8 cellular contexts compared by ENCODE assay signal in the genomic region with DNA sequence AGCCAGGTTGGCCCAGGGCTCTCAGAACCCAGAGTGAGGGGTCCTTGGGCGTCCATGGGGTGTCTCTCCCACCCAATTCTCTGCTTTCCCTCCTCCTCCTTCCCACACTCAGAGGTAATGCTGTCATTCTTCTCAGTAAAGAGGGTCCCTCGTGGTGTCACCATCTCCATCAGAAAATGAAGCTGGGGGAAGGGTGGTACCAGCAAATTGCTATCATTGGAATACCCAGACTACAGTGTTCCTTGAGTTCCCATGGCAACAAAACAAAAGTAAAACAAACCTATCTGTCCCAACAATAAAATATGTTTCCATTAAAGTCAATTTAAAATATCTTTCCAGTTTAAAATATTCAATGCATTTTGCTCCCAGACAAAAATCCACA.
DNase-seq lines count a peak whose midpoint lies in the region; ATAC-seq and TF ChIP-seq lines count a peak whose summit lies in the region.

No MANE protein-coding gene starts in this region.

- H3K4me1 Mint-ChIP-seq in activated B cell treated with CpG ODN at 0.5 μM for 24 hours (peaks cover 86% of the 10 kb centered on the region), WTC11 (no peaks in the 10 kb centered on the region)

- TF ChIP-seq POLR2A in spleen (IDR thresholded peaks at IDR 0.05) = no peak

- no peaks in the 10 kb centered on the region for H3K9me3 ChIP-seq in spleen

- 19 to 34% (median 27%) methylated on average over 2 of the region's 2 CpGs for WGBS in spleen, 5 donors

- POLR2A ChIA-PET in activated B cell treated with CpG ODN at 0.5 μM for 24 hours (lab: Charles Lee) = interaction anchor here (0.6 to 5.5 kb wide), 18 partner anchors 9 to 187 kb away, joined by 3 to 56 read pairs (median 6); partner anchors contain the start of gene ARID5B
- POLR2A ChIA-PET in WTC11 (lab: Charles Lee) = interaction anchor here (0.6 kb wide), 1 partner anchor 57 kb away, joined by 3 read pairs; no protein-coding TSS in a partner anchor

- TF ChIP-seq CTCF in activated B cell treated with CpG ODN at 0.5 μM for 24 hours (IDR thresholded peaks at IDR 0.05) = no peak
- TF ChIP-seq CTCF in spleen (IDR thresholded peaks at IDR 0.05 in 8 of 11, conservative IDR thresholded peaks at IDR 0.05 in 3 of 11) = no peak
- TF ChIP-seq CTCF in WTC11 (IDR thresholded peaks at IDR 0.05) = no peak

- peaks cover 4 to 55% (median 19%) of the 10 kb centered on the region in 6 donors for H3K36me3 ChIP-seq in spleen

- ATAC-seq in activated B cell treated with CpG ODN at 0.5 μM for 24 hours (ENCODE audit: low read depth) = no peak
- ATAC-seq in Right ventricle myocardium superior (ENCODE audit: poor library complexity) = peak; percentile 81
- ATAC-seq in GM21381 (IDR thresholded peaks at IDR 0.05; ENCODE audit: unreplicated experiment) = no peak
- ATAC-seq in WTC11 = no peak

- H3K27ac ChIP-seq in spleen = peak overlapping the region; percentile 57 to 89 (median 82)

- CTCF ChIA-PET in activated B cell treated with CpG ODN at 0.5 μM for 24 hours (lab: Charles Lee) = interaction anchor here (1.3 to 2.8 kb wide), 4 partner anchors 44 to 183 kb away, joined by 3 to 16 read pairs (median 10); no protein-coding TSS in a partner anchor
- CTCF ChIA-PET in WTC11 (lab: Charles Lee) = no interaction called here

- intact Hi-C loops in activated B cell treated with CpG ODN at 0.5 μM for 24 hours (cut with micrococcal nuclease) (loop anchor here (1.0 to 10.0 kb wide), 5 partner anchors 26 to 329 kb away; no protein-coding TSS in a partner anchor), Right ventricle myocardium superior (cut with DNase I) (no loop called here), spleen (cut with DNase I; ENCODE audit: low total_unique reads) (no loop called here)

- H3K27ac Mint-ChIP-seq in activated B cell treated with CpG ODN at 0.5 μM for 24 hours (peak overlapping the region; percentile 96), WTC11 (no peak overlapping the region)

- H3K9me3 Mint-ChIP-seq in activated B cell treated with CpG ODN at 0.5 μM for 24 hours (peaks cover 2% of the 10 kb centered on the region), WTC11 (no peaks in the 10 kb centered on the region)

- peaks cover 30 to 84% (median 54%) of the 10 kb centered on the region in 6 donors for H3K4me1 ChIP-seq in spleen

- H3K27me3 ChIP-seq in spleen (replicated peaks in 1 of 7) = no peaks in the 10 kb centered on the region

- H3K4me3 Mint-ChIP-seq in activated B cell treated with CpG ODN at 0.5 μM for 24 hours (peak overlapping the region; percentile 65), WTC11 (no peak overlapping the region)

- peak overlapping the region in 1 of 8 donors; percentile 34 for H3K4me3 ChIP-seq in spleen

- H3K36me3 Mint-ChIP-seq in activated B cell treated with CpG ODN at 0.5 μM for 24 hours (ENCODE audit: low read depth) (peaks cover 48% of the 10 kb centered on the region), WTC11 (no peaks in the 10 kb centered on the region)

- peak; percentile 37 to 52 for DNase-seq in NCI-H2081 (lab: John Stamatoyannopoulos, UW)
- DNase-seq in NCI-H2081 treated with DMSO at 0.1 percent for 48 hours (lab: John Stamatoyannopoulos, UW) = no peak
- DNase-seq in activated B cell treated with CpG ODN at 0.5 μM for 24 hours = no peak
- DNase-seq in Right ventricle myocardium superior = no peak
- DNase-seq in spleen = no peak
- no peak for DNase-seq in activated CD8-positive, alpha-beta memory T cell treated with anti-CD3 and anti-CD28 coated beads for 24 hours
- no peak for DNase-seq in WTC11 (ENCODE audit: low spot score)

- H3K27me3 Mint-ChIP-seq in activated B cell treated with CpG ODN at 0.5 μM for 24 hours = no peaks in the 10 kb centered on the region
- H3K27me3 Mint-ChIP-seq in WTC11 (ENCODE audit: low read depth) = no peaks in the 10 kb centered on the region

TF ChIP-seq in WTC11, 78 proteins besides CTCF, POLR2A, EP300 and RAD21:
- TF ChIP-seq RELA (CRISPR knock-in tag; IDR thresholded peaks at IDR 0.05; ENCODE audit: borderline replicate concordance) (no peak), MAX (CRISPR knock-in tag; IDR thresholded peaks at IDR 0.05) (no peak)

Comparison
In these comparisons a context has a peak if more than half of its experiments do, and no peak if none do; other contexts are left out.
1. DNase-seq: peak in NCI-H2081 (2 of 2); none in NCI-H2081 treated with DMSO at 0.1 percent for 48 hours (single experiment), activated B cell treated with CpG ODN at 0.5 μM for 24 hours (single experiment), Right ventricle myocardium superior (single experiment), spleen (single experiment), activated CD8-positive, alpha-beta memory T cell treated with anti-CD3 and anti-CD28 coated beads for 24 hours (single experiment) and WTC11 (single experiment).